In genomic region chr7:159128767-159129166, GRCh38 we compare ENCODE assay signal across 25 cellular contexts. TPM values are rescaled to one million over a fixed set of nuclear protein-coding genes. Genes with fewer than 3 reads are reported as not detected.
DNase-seq lines count a peak whose midpoint lies in the region; ATAC-seq and TF ChIP-seq lines count a peak whose summit lies in the region.
"Had no signal": no experiment of that assay in that cellular context is flagged by ENCODE, and none has a peak within 500 bp of the region (broad histone marks: within the 10 kb centered on the region; RNA-seq: fewer than 3 reads in every experiment).

No MANE protein-coding gene starts in this region.

- ATAC-seq in left ventricle myocardium superior: no peak
- no peak for ATAC-seq in right cardiac atrium
- ATAC-seq in RWPE2 (ENCODE audit: low read depth): no peak
- ATAC-seq in GM19023 (IDR thresholded peaks at IDR 0.05; ENCODE audit: unreplicated experiment): no peak
- no peak for ATAC-seq in HG02678 (IDR thresholded peaks at IDR 0.05; ENCODE audit: unreplicated experiment)
- ATAC-seq in HG02798 (IDR thresholded peaks at IDR 0.05; ENCODE audit: poor library complexity, unreplicated experiment): no peak
- ATAC-seq: GM12878 had no signal

- 83% methylated on average over 10 of the region's 10 CpGs for WGBS in right cardiac atrium
- WGBS in stomach, 5 donors: 80 to 88% (median 86%) methylated on average over 6 to 10 of the region's 10 CpGs

- no peak for TF ChIP-seq EP300 in stomach (IDR thresholded peaks at IDR 0.05)

- H3K9me3 ChIP-seq in right cardiac atrium (ENCODE audit: control insufficient read depth, low read length) (no peaks in the 10 kb centered on the region), RWPE2 (ENCODE audit: severe bottlenecking) (no peaks in the 10 kb centered on the region), stomach (no peaks in the 10 kb centered on the region)

- H3K27ac ChIP-seq in right cardiac atrium (ENCODE audit: low read length) (no peak overlapping the region), RWPE2 (ENCODE audit: poor library complexity, severe bottlenecking) (no peak overlapping the region), stomach (no peak overlapping the region)

- H3K36me3 ChIP-seq in RWPE2 (ENCODE audit: low read depth): no peaks in the 10 kb centered on the region
- H3K36me3 ChIP-seq in stomach: no peaks in the 10 kb centered on the region

- no peaks in the 10 kb centered on the region for H3K4me1 ChIP-seq in right cardiac atrium (ENCODE audit: control insufficient read depth, insufficient read depth, low read length)
- H3K4me1 ChIP-seq in RWPE2 (ENCODE audit: insufficient read depth, poor library complexity, severe bottlenecking): no peaks in the 10 kb centered on the region
- peaks cover 0 to 14% (median 5%) of the 10 kb centered on the region in 4 donors for H3K4me1 ChIP-seq in stomach

- intact Hi-C loops in left ventricle myocardium superior (cut with micrococcal nuclease): no loop called here
- intact Hi-C loops in right cardiac atrium (cut with DNase I): no loop called here
- intact Hi-C loops in stomach (cut with DNase I; ENCODE audit: low total_unique reads): no loop called here

- H3K4me3 ChIP-seq in right cardiac atrium (ENCODE audit: low read length) (no peak overlapping the region), RWPE2 (ENCODE audit: severe bottlenecking) (no peak overlapping the region), stomach (no peak overlapping the region)
- H3K4me3 ChIP-seq: GM12878 had no signal

- TF ChIP-seq CTCF in RWPE2 (IDR thresholded peaks at IDR 0.05; ENCODE audit: poor library complexity, severe bottlenecking) (no peak), stomach (IDR thresholded peaks at IDR 0.05) (no peak)

- H3K27me3 ChIP-seq in right cardiac atrium (ENCODE audit: control insufficient read depth, insufficient read depth): no peaks in the 10 kb centered on the region
- no peaks in the 10 kb centered on the region for H3K27me3 ChIP-seq in RWPE2 (ENCODE audit: insufficient read depth, poor library complexity, severe bottlenecking)
- no peaks in the 10 kb centered on the region for H3K27me3 ChIP-seq in stomach

- no peak for TF ChIP-seq POLR2A in stomach (IDR thresholded peaks at IDR 0.05)

- peak; percentile 11 for DNase-seq in left ventricle myocardium superior
- no peak for DNase-seq in right cardiac atrium
- peak; percentile 36 for DNase-seq in RWPE2 (ENCODE audit: low spot score)
- peak; percentile 38 for DNase-seq in islet precursor cell
- DNase-seq in stomach: peak; percentile 16
- DNase-seq: CD4-positive, CD25-positive, alpha-beta regulatory T cell; COR-L47; DMS79; H7; KG1; NCI-H1105; NCI-H146; NCI-H2081; NCI-H2171; NCI-H345; NCI-H524; NCI-H82 had no signal

RNA-seq across cellular contexts. Expression of gene VIPR2, which starts 15.9 kb away (rescaled TPM):
- total RNA-seq in left ventricle myocardium superior: 21.3 TPM
- 10 to 100 TPM in 2 of 4 donors, 1 to 10 TPM in 2; 9.3 to 13.7 (median 10.1) TPM for total RNA-seq in right cardiac atrium
- 7.3 TPM for polyA plus RNA-seq in right cardiac atrium
- total RNA-seq in stomach: 10 to 100 TPM in 3 of 5 donors, 1 to 10 TPM in 2; 1.2 to 25.4 (median 11.7) TPM
- 1 to 10 TPM; 1.6 to 5.7 (median 1.7) TPM for polyA plus RNA-seq in stomach
- total RNA-seq: CD4-positive, CD25-positive, alpha-beta regulatory T cell; GM12878; HT1080; OCI-LY7; SK-MEL-5 had no signal
- polyA plus RNA-seq: BJ; CD4-positive, CD25-positive, alpha-beta regulatory T cell; GM12878 had no signal

Comparison
In these comparisons a context has a peak if more than half of its experiments do, and no peak if none do; other contexts are left out.
1. DNase-seq: peak in left ventricle myocardium superior (single experiment), RWPE2 (single experiment), islet precursor cell (single experiment) and stomach (single experiment); none in right cardiac atrium (0 of 3).